1 cellular context compared by ENCODE assay signal in genomic region chr18:48454146-48454796, GRCh38.
TF ChIP-seq lines count a peak whose summit lies in the region.

No MANE protein-coding gene starts in this region.

TF ChIP-seq in HepG2, 621 proteins besides CTCF, POLR2A, EP300 and RAD21 (continued from another document and continues in another):
- TF ChIP-seq, protein P1, sequence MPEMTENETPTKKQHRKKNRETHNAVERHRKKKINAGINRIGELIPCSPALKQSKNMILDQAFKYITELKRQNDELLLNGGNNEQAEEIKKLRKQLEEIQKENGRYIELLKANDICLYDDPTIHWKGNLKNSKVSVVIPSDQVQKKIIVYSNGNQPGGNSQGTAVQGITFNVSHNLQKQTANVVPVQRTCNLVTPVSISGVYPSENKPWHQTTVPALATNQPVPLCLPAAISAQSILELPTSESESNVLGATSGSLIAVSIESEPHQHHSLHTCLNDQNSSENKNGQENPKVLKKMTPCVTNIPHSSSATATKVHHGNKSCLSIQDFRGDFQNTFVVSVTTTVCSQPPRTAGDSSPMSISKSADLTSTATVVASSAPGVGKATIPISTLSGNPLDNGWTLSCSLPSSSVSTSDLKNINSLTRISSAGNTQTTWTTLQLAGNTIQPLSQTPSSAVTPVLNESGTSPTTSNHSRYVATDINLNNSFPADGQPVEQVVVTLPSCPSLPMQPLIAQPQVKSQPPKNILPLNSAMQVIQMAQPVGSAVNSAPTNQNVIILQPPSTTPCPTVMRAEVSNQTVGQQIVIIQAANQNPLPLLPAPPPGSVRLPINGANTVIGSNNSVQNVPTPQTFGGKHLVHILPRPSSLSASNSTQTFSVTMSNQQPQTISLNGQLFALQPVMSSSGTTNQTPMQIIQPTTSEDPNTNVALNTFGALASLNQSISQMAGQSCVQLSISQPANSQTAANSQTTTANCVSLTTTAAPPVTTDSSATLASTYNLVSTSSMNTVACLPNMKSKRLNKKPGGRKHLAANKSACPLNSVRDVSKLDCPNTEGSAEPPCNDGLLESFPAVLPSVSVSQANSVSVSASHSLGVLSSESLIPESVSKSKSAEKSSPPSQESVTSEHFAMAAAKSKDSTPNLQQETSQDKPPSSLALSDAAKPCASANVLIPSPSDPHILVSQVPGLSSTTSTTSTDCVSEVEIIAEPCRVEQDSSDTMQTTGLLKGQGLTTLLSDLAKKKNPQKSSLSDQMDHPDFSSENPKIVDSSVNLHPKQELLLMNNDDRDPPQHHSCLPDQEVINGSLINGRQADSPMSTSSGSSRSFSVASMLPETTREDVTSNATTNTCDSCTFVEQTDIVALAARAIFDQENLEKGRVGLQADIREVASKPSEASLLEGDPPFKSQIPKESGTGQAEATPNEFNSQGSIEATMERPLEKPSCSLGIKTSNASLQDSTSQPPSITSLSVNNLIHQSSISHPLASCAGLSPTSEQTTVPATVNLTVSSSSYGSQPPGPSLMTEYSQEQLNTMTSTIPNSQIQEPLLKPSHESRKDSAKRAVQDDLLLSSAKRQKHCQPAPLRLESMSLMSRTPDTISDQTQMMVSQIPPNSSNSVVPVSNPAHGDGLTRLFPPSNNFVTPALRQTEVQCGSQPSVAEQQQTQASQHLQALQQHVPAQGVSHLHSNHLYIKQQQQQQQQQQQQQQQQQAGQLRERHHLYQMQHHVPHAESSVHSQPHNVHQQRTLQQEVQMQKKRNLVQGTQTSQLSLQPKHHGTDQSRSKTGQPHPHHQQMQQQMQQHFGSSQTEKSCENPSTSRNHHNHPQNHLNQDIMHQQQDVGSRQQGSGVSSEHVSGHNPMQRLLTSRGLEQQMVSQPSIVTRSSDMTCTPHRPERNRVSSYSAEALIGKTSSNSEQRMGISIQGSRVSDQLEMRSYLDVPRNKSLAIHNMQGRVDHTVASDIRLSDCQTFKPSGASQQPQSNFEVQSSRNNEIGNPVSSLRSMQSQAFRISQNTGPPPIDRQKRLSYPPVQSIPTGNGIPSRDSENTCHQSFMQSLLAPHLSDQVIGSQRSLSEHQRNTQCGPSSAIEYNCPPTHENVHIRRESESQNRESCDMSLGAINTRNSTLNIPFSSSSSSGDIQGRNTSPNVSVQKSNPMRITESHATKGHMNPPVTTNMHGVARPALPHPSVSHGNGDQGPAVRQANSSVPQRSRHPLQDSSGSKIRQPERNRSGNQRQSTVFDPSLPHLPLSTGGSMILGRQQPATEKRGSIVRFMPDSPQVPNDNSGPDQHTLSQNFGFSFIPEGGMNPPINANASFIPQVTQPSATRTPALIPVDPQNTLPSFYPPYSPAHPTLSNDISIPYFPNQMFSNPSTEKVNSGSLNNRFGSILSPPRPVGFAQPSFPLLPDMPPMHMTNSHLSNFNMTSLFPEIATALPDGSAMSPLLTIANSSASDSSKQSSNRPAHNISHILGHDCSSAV (CRISPR knock-in tag; IDR thresholded peaks at IDR 0.05; ENCODE audit: borderline replicate concordance): no peak
- 0 out of 2 replicates have a peak, but pooled peaks have one; percentile 71 for TF ChIP-seq BRD4 (CRISPR knock-in tag; IDR thresholded peaks at IDR 0.05)
- peak; percentile 21; the same call in 1 of the 2 replicates for TF ChIP-seq ZNF556 (CRISPR knock-in tag; IDR thresholded peaks at IDR 0.05; ENCODE audit: borderline replicate concordance)
- TF ChIP-seq LCORL (IDR thresholded peaks at IDR 0.05): no peak
- TF ChIP-seq LCORL (CRISPR knock-in tag; IDR thresholded peaks at IDR 0.05): peak; percentile 48
- no peak for TF ChIP-seq ZNF282 (IDR thresholded peaks at IDR 0.05; ENCODE audit: partially characterized antibody)
- TF ChIP-seq POLR2AphosphoS5 (IDR thresholded peaks at IDR 0.05; ENCODE audit: low read depth, low read length): peak; percentile 77
- TF ChIP-seq, protein P2, sequence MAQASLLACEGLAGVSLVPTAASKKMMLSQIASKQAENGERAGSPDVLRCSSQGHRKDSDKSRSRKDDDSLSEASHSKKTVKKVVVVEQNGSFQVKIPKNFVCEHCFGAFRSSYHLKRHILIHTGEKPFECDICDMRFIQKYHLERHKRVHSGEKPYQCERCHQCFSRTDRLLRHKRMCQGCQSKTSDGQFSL (CRISPR knock-in tag; IDR thresholded peaks at IDR 0.05): 0 out of 2 replicates have a peak, but pooled peaks have one; percentile 33
- no peak for TF ChIP-seq UBTF (CRISPR knock-in tag; IDR thresholded peaks at IDR 0.05)
- TF ChIP-seq ZBTB38 (CRISPR knock-in tag; IDR thresholded peaks at IDR 0.05): no peak
- TF ChIP-seq MTF1 (CRISPR knock-in tag; IDR thresholded peaks at IDR 0.05): no peak
- peak; percentile 58; the same call in 1 of the 2 replicates for TF ChIP-seq ZFY (CRISPR knock-in tag; IDR thresholded peaks at IDR 0.05)
- TF ChIP-seq AHDC1 (CRISPR knock-in tag; IDR thresholded peaks at IDR 0.05; ENCODE audit: borderline replicate concordance): 0 out of 2 replicates have a peak, but pooled peaks have one; percentile 33
- TF ChIP-seq BCL6 (CRISPR knock-in tag; IDR thresholded peaks at IDR 0.05): peak; percentile 63
- peak; percentile 60; the same call in 1 of the 2 replicates for TF ChIP-seq RXRA (CRISPR knock-in tag; IDR thresholded peaks at IDR 0.05)
- TF ChIP-seq ZNF121 (CRISPR knock-in tag; IDR thresholded peaks at IDR 0.05): no peak
- TF ChIP-seq, protein P3, sequence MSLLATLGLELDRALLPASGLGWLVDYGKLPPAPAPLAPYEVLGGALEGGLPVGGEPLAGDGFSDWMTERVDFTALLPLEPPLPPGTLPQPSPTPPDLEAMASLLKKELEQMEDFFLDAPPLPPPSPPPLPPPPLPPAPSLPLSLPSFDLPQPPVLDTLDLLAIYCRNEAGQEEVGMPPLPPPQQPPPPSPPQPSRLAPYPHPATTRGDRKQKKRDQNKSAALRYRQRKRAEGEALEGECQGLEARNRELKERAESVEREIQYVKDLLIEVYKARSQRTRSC (CRISPR knock-in tag; IDR thresholded peaks at IDR 0.05; ENCODE audit: low read depth): no peak
- TF ChIP-seq KDM2A (CRISPR knock-in tag; IDR thresholded peaks at IDR 0.05; ENCODE audit: borderline replicate concordance, low read depth): no peak
- TF ChIP-seq ZBTB44 (CRISPR knock-in tag; IDR thresholded peaks at IDR 0.05): no peak
- TF ChIP-seq ZBTB25 (CRISPR knock-in tag; IDR thresholded peaks at IDR 0.05): no peak
- no peak for TF ChIP-seq RAD51 (IDR thresholded peaks at IDR 0.05; ENCODE audit: borderline replicate concordance)
- TF ChIP-seq NFYC (CRISPR knock-in tag; IDR thresholded peaks at IDR 0.05): peak; percentile 30; the same call in 1 of the 2 replicates
- TF ChIP-seq AGO2 (optimal IDR thresholded peaks at IDR 0.05; ENCODE audit: low read depth, low read length): no peak
- TF ChIP-seq ZNF333 (CRISPR knock-in tag; IDR thresholded peaks at IDR 0.05; ENCODE audit: borderline replicate concordance): no peak
- TF ChIP-seq ZNF800 (CRISPR knock-in tag; IDR thresholded peaks at IDR 0.05): 0 out of 2 replicates have a peak, but pooled peaks have one; percentile 64
- peak; percentile 80 for TF ChIP-seq GATAD2A (CRISPR knock-in tag; IDR thresholded peaks at IDR 0.05)
- no peak for TF ChIP-seq PHF5A (CRISPR knock-in tag; IDR thresholded peaks at IDR 0.05; ENCODE audit: low read depth, unreplicated experiment)
- peak; percentile 41 for TF ChIP-seq SALL1 (CRISPR knock-in tag; IDR thresholded peaks at IDR 0.05)
- peak; percentile 62 for TF ChIP-seq IKZF4 (CRISPR knock-in tag; IDR thresholded peaks at IDR 0.05; ENCODE audit: borderline replicate concordance, low read depth, not compliant biosample characterization)
- TF ChIP-seq TBX3 (IDR thresholded peaks at IDR 0.05; ENCODE audit: borderline replicate concordance): no peak
- 0 out of 2 replicates have a peak, but pooled peaks have one; percentile 59 for TF ChIP-seq RFXAP (CRISPR knock-in tag; IDR thresholded peaks at IDR 0.05; ENCODE audit: borderline replicate concordance)
